ENCODE assay signal across 15 cellular contexts in the genomic region with DNA sequence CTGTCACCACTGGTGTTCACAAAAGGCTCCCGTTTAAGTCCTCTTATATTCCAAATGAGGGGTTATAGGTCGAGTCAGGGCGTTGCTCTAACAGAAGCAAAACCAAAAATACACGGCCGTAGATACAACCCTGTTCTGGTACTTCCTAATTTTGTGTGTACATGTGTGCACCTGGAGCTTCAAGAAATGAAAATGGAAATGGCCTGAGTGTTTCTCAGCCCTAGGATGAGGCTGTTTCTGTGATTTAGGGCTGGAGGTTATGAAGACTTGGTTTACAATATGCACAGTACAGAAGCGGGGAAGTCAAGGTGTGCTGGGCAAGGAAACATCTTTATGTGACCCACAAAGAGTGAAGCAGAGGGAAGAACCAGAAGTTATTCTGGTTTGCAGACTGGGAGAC.
DNase-seq lines count a peak whose midpoint lies in the region; ATAC-seq and TF ChIP-seq lines count a peak whose summit lies in the region.
"Had no signal": no experiment of that assay in that cellular context is flagged by ENCODE, and none has a peak within 500 bp of the region (broad histone marks: within the 10 kb centered on the region; RNA-seq: fewer than 3 reads in every experiment).

No MANE protein-coding gene starts in this region.

- peak overlapping the region; percentile 91 for H3K27ac Mint-ChIP-seq in memory B cell

- no peaks in the 10 kb centered on the region for H3K36me3 ChIP-seq in DOHH2 (ENCODE audit: control insufficient read depth, low read length)

- H3K4me1 Mint-ChIP-seq in memory B cell: peaks cover 59% of the 10 kb centered on the region

- no peaks in the 10 kb centered on the region for H3K9me3 ChIP-seq in DOHH2 (ENCODE audit: control insufficient read depth, insufficient read depth, low read length)

- H3F3A ChIP-seq in DOHH2 (ENCODE audit: control insufficient read depth, insufficient read depth): peaks cover 3% of the 10 kb centered on the region; the same call in 1 of the 2 replicates

- peak overlapping the region; percentile 71 for H3K4me3 Mint-ChIP-seq in memory B cell
- H3K4me3 Mint-ChIP-seq: H9 had no signal

- no peak for TF ChIP-seq CTCF in DOHH2 (IDR thresholded peaks at IDR 0.05; ENCODE audit: low read depth, low read length, poor library complexity, severe bottlenecking)

- no peaks in the 10 kb centered on the region for H4K20me1 ChIP-seq in DOHH2 (ENCODE audit: control insufficient read depth, insufficient read depth, low read depth, low read length)

- H3K27ac ChIP-seq in DOHH2 (ENCODE audit: low read depth, low read length): peak overlapping the region; percentile 19; the same call in 1 of the 2 replicates

- H3K4me3 ChIP-seq in DOHH2 (ENCODE audit: low read length): peak overlapping the region; percentile 45

- no peaks in the 10 kb centered on the region for H3K36me3 Mint-ChIP-seq in memory B cell

- H3K9me3 Mint-ChIP-seq in memory B cell: no peaks in the 10 kb centered on the region
- H3K9me3 Mint-ChIP-seq: H9 had no signal

- H3K79me2 ChIP-seq in DOHH2 (ENCODE audit: control insufficient read depth, low read length): no peaks in the 10 kb centered on the region

- H3K27me3 Mint-ChIP-seq in memory B cell: no peaks in the 10 kb centered on the region

- peaks cover 55% of the 10 kb centered on the region for H3K4me1 ChIP-seq in DOHH2 (ENCODE audit: control insufficient read depth, low read length)

- H3K27me3 ChIP-seq in DOHH2 (ENCODE audit: control insufficient read depth, low read length): 0 out of 2 replicates have a peak, but pooled peaks cover under 1% of the 10 kb centered on the region

- ATAC-seq in GM21576 (IDR thresholded peaks at IDR 0.05; ENCODE audit: unreplicated experiment) (peak; percentile 29), memory B cell (ENCODE audit: low read depth) (peak; percentile 43), HG02852 (IDR thresholded peaks at IDR 0.05; ENCODE audit: unreplicated experiment) (no peak), HG02884 (IDR thresholded peaks at IDR 0.05; ENCODE audit: unreplicated experiment) (no peak)

- peak overlapping the region; percentile 64 for H3K4me2 ChIP-seq in DOHH2 (ENCODE audit: low read length)

- DNase-seq in RPMI8226: peak; percentile 39
- DNase-seq in memory B cell (ENCODE audit: low spot score in 2 of 2): peak in 1 of 2 donors; percentile 16
- DNase-seq in iPS-NIHi11 (ENCODE audit: low spot score): no peak
- DNase-seq in cortex of kidney (lab: John Stamatoyannopoulos, UW): no peak
- DNase-seq: activated CD4-positive, alpha-beta T cell treated with anti-CD3 and anti-CD28 coated beads, Interleukin-2, amount 50 U/mL, for 1 hour; H9; mesenchymal stem cell; NCI-H187; NCI-H748 treated with DMSO at 0.1 percent for 48 hours; stimulated activated CD4-positive, alpha-beta T cell treated with anti-CD3 and anti-CD28 coated beads, Interleukin-12 subunit alpha, Interleukin-12 subunit beta, amount 100 ng/mL, for 4 hours; trophoblast cell had no signal

- H3K9me2 ChIP-seq in DOHH2 (replicated peaks; ENCODE audit: control insufficient read depth, low read length): no peaks in the 10 kb centered on the region

Comparison
In these comparisons a context has a peak if more than half of its experiments do, and no peak if none do; other contexts are left out.
1. ATAC-seq: peak in GM21576 (single experiment) and memory B cell (single experiment); none in HG02852 (single experiment) and HG02884 (single experiment).